12 cellular contexts compared by ENCODE assay signal in genomic region chr12:62732861-62733427, GRCh38.
DNase-seq lines count a peak whose midpoint lies in the region; ATAC-seq, FAIRE-seq and TF ChIP-seq lines count a peak whose summit lies in the region.
"Had no signal": no experiment of that assay in that cellular context is flagged by ENCODE, and none has a peak within 500 bp of the region (broad histone marks: within the 10 kb centered on the region; RNA-seq: fewer than 3 reads in every experiment).

No MANE protein-coding gene starts in this region.

- H3K4me1 ChIP-seq in Caco-2, result peaks cover 49% of the 10 kb centered on the region
- peaks cover 35% of the 10 kb centered on the region for H3K4me1 ChIP-seq in keratinocyte (ENCODE audit: control insufficient read depth, extremely low read depth, insufficient read depth, low read length)
- H3K4me1 ChIP-seq in prostate gland (replicated peaks), result no peaks in the 10 kb centered on the region

- TF ChIP-seq CTCF in Caco-2 (IDR thresholded peaks at IDR 0.05; ENCODE audit: insufficient read depth in 1 of 2, low read depth in 1 of 2, low read length in 1 of 2, severe bottlenecking in 1 of 2, unreplicated experiment in 1 of 2) (no peak), keratinocyte (optimal IDR thresholded peaks at IDR 0.05 in 1 of 3, IDR thresholded peaks at IDR 0.05 in 1 of 3, conservative IDR thresholded peaks at IDR 0.05 in 1 of 3; ENCODE audit: extremely low read depth in 1 of 3, insufficient read depth in 2 of 3, low read length in 3 of 3) (no peak), prostate gland (IDR thresholded peaks at IDR 0.05) (no peak)

- no peaks in the 10 kb centered on the region for H3K9me1 ChIP-seq in keratinocyte (ENCODE audit: control insufficient read depth, extremely low read depth, insufficient read depth, low read length)

- H3K27ac ChIP-seq in keratinocyte (ENCODE audit: control insufficient read depth, insufficient read depth, low read length), result peak overlapping the region; percentile 76
- H3K27ac ChIP-seq in caudate nucleus (ENCODE audit: low read depth, low read length), result no peak overlapping the region
- no peak overlapping the region for H3K27ac ChIP-seq in prostate gland
- H3K27ac ChIP-seq: neutrophil had no signal

- DNase-seq in Caco-2, result no peak
- DNase-seq in HPDE6-E6E7 (ENCODE audit: extremely low spot score), result peak; percentile 51
- peak; percentile 3 for DNase-seq in activated naive CD8-positive, alpha-beta T cell treated with anti-CD3 and anti-CD28 coated beads for 36 hours
- no peak for DNase-seq in keratinocyte (ENCODE audit: low read depth, low spot score)
- DNase-seq in caudate nucleus (lab: John Stamatoyannopoulos, UW), result no peak
- DNase-seq in NAMALWA (ENCODE audit: low spot score), result no peak
- no peak for DNase-seq in prostate gland (ENCODE audit: low spot score)
- DNase-seq: activated T-cell treated with anti-CD3 and anti-CD28 coated beads, Interleukin-2, amount 50 U/mL, for 1 hour; GF-D8; glutamatergic neuron had no signal

- H3K4me3 Mint-ChIP-seq in Caco-2 (ENCODE audit: unreplicated experiment), result no peak overlapping the region
- no peak overlapping the region for H3K4me3 Mint-ChIP-seq in activated naive CD8-positive, alpha-beta T cell treated with anti-CD3 and anti-CD28 coated beads for 36 hours

- no peaks in the 10 kb centered on the region for H4K20me1 ChIP-seq in keratinocyte (ENCODE audit: control insufficient read depth, extremely low read depth, insufficient read depth, low read length)

- peak overlapping the region; percentile 60 for H2AFZ ChIP-seq in keratinocyte (ENCODE audit: control insufficient read depth, low read length)

- peaks cover 87% of the 10 kb centered on the region for H3K36me3 Mint-ChIP-seq in Caco-2 (ENCODE audit: insufficient read depth, unreplicated experiment)
- H3K36me3 Mint-ChIP-seq in activated naive CD8-positive, alpha-beta T cell treated with anti-CD3 and anti-CD28 coated beads for 36 hours, result no peaks in the 10 kb centered on the region

- 89% methylated on average over 8 of the region's 8 CpGs for WGBS in prostate gland

- no peak overlapping the region for H3K4me3 ChIP-seq in Caco-2 (ENCODE audit: low read depth, low read length)
- H3K4me3 ChIP-seq in keratinocyte (ENCODE audit: control insufficient read depth in 2 of 3, extremely low read depth in 1 of 3, insufficient read depth in 2 of 3, low read depth in 1 of 3, low read length in 3 of 3), result no peak overlapping the region
- H3K4me3 ChIP-seq in prostate gland, result no peak overlapping the region

- peak overlapping the region; percentile 9 for H3K9ac ChIP-seq in keratinocyte (ENCODE audit: control insufficient read depth, extremely low read depth, insufficient read depth, low read length)

- H3K27me3 Mint-ChIP-seq in Caco-2 (ENCODE audit: insufficient read depth, unreplicated experiment), result no peaks in the 10 kb centered on the region
- peaks cover 10% of the 10 kb centered on the region for H3K27me3 Mint-ChIP-seq in activated naive CD8-positive, alpha-beta T cell treated with anti-CD3 and anti-CD28 coated beads for 36 hours

- TF ChIP-seq POLR2A in prostate gland (IDR thresholded peaks at IDR 0.05), result no peak

- no peaks in the 10 kb centered on the region for H3K9me3 Mint-ChIP-seq in Caco-2 (ENCODE audit: unreplicated experiment)
- no peaks in the 10 kb centered on the region for H3K9me3 Mint-ChIP-seq in activated naive CD8-positive, alpha-beta T cell treated with anti-CD3 and anti-CD28 coated beads for 36 hours

- H3K4me1 Mint-ChIP-seq in Caco-2 (ENCODE audit: low read depth, unreplicated experiment), result peaks cover 48% of the 10 kb centered on the region
- peaks cover 10% of the 10 kb centered on the region for H3K4me1 Mint-ChIP-seq in activated naive CD8-positive, alpha-beta T cell treated with anti-CD3 and anti-CD28 coated beads for 36 hours

- peak overlapping the region; percentile 53 for H3K27ac Mint-ChIP-seq in Caco-2 (ENCODE audit: unreplicated experiment)
- no peak overlapping the region for H3K27ac Mint-ChIP-seq in activated naive CD8-positive, alpha-beta T cell treated with anti-CD3 and anti-CD28 coated beads for 36 hours

- no peaks in the 10 kb centered on the region for H3K9me3 ChIP-seq in Caco-2
- no peaks in the 10 kb centered on the region for H3K9me3 ChIP-seq in keratinocyte (ENCODE audit: control insufficient read depth, low read depth, low read length)
- H3K9me3 ChIP-seq in prostate gland, result no peaks in the 10 kb centered on the region
- H3K9me3 ChIP-seq: neutrophil had no signal

- CTCF ChIA-PET in Caco-2 (lab: Charles Lee), result no interaction called here

- intact Hi-C loops in Caco-2 (cut with micrococcal nuclease; ENCODE audit: unreplicated experiment) (loop anchor here (1.0 to 2.0 kb wide), 2 partner anchors 28 to 130 kb away; no protein-coding TSS in a partner anchor), prostate gland (cut with DNase I) (no loop called here)

- BruUV-seq in Caco-2 (replicated peaks; lab: Mats Ljungman, UMichigan), result no TSS peak

- ATAC-seq in GM18520 (IDR thresholded peaks at IDR 0.05; ENCODE audit: unreplicated experiment), result no peak

- dilution Hi-C loops in keratinocyte (cut with MboI; ENCODE audit: extremely low pct_ligation_motif_present, low sequenced_read_pairs), result no loop called here

- FAIRE-seq in keratinocyte (lab: Jason Lieb, UNC), result no peak

- H3K27me3 ChIP-seq in Caco-2 (replicated peaks; ENCODE audit: control insufficient read depth, insufficient read depth, low read length) (no peaks in the 10 kb centered on the region), keratinocyte (ENCODE audit: control insufficient read depth, extremely low read depth, insufficient read depth, low read length) (no peaks in the 10 kb centered on the region), prostate gland (replicated peaks; ENCODE audit: insufficient read depth) (no peaks in the 10 kb centered on the region)
- H3K27me3 ChIP-seq: neutrophil had no signal

- H3K79me2 ChIP-seq in keratinocyte (ENCODE audit: control insufficient read depth, insufficient read depth, low read length), result no peaks in the 10 kb centered on the region

- H3K36me3 ChIP-seq in Caco-2 (ENCODE audit: control insufficient read depth, insufficient read depth, low read length), result peaks cover 4% of the 10 kb centered on the region; the same call in 1 of the 2 replicates
- H3K36me3 ChIP-seq in keratinocyte (ENCODE audit: control insufficient read depth in 2 of 2, extremely low read depth in 1 of 2, insufficient read depth in 2 of 2, low read length in 2 of 2), result no peaks in the 10 kb centered on the region
- no peaks in the 10 kb centered on the region for H3K36me3 ChIP-seq in prostate gland
- H3K36me3 ChIP-seq: neutrophil had no signal

- peak overlapping the region; percentile 29 for H3K4me2 ChIP-seq in keratinocyte (ENCODE audit: control insufficient read depth, extremely low read depth, insufficient read depth, low read depth, low read length)

- POLR2A ChIA-PET in Caco-2 (lab: Charles Lee), result no interaction called here

Comparison
In these comparisons a context has a peak if more than half of its experiments do, and no peak if none do; other contexts are left out.
1. DNase-seq: peak in HPDE6-E6E7 (single experiment) and activated naive CD8-positive, alpha-beta T cell treated with anti-CD3 and anti-CD28 coated beads for 36 hours (single experiment); none in Caco-2 (0 of 2), keratinocyte (single experiment), caudate nucleus (0 of 61), NAMALWA (single experiment) and prostate gland (single experiment).